ENCODE assay signal across 8 cellular contexts in the genomic region with DNA sequence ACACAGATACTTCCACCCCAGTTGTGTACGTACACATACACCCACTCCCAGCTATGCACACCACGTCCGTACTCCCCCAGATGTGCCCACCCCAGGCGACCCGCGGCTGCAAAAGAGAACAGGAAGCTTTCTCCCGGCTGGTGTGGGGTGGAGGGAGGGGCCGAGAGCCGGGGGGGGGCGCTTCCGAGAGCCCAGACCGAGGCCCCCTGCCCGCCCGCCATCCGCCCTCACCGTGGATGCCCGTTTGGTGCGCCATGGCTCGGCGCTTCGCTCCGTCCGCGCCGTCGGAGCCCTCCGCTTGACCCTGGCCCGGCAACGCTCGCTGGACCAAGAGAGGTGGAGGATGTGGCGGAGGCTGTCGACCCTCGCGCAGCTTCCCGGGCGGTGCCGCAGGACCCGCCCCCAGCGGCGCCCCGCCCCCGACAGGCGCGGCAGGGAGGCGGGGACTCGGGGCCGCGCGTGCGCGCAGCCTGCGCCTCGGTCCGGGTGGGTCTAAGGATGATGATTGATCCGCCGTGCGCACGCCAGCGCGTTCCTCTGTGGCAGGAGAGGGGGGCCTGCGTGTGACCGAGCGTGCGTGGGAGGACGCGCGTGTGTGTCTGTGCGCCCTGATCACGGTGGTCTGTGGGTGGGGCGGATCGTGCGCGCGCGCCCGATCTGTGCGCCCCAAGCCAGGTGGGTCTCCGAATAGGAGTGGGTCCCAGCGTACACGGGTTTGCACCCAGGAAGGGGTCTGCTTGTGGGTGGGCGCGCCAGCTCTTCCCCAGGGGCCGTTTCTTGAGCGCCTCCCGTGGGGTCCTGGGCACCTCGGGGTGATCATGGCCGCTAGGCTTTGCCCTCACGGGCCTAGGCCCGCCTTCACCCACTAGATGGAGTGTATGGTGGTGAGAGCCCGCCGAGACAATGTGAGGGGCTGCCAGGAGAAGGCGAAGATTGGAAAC. TPM values are rescaled to one million over a fixed set of nuclear protein-coding genes. Genes with fewer than 3 reads are reported as not detected.
A peak's percentile ranks its signal among the peaks of the same experiment; 100 is the strongest.
DNase-seq lines count a peak whose midpoint lies in the region; ATAC-seq, FAIRE-seq and TF ChIP-seq lines count a peak whose summit lies in the region.

Gene TWF2, minus strand, starts transcription at position 398 of the 941 bp plus-strand sequence. Its CDS starts 142 bp downstream, at position 256.

- H3K36me3 ChIP-seq in pancreas (no peaks in the 10 kb centered on the region), thyroid gland (no peaks in the 10 kb centered on the region)

- H3K4me1 ChIP-seq in pancreas: peaks cover 11 to 26% (median 25%) of the 10 kb centered on the region in 3 donors
- peaks cover 24 to 37% of the 10 kb centered on the region in 2 donors for H3K4me1 ChIP-seq in thyroid gland

- TF ChIP-seq POLR2A in thyroid gland (IDR thresholded peaks at IDR 0.05): peak in 1 of 2 donors; percentile 83

- WGBS in pancreas, 2 donors: 1% methylated on average over 76 to 92 of the region's 92 CpGs
- WGBS in thyroid gland, 2 donors: 1% methylated on average over 15 to 24 of the region's 92 CpGs

- H3K36me3 Mint-ChIP-seq in activated naive CD8-positive, alpha-beta T cell: no peaks in the 10 kb centered on the region

- H3K27me3 ChIP-seq in pancreas (no peaks in the 10 kb centered on the region), thyroid gland (no peaks in the 10 kb centered on the region)

- no peaks in the 10 kb centered on the region for H3K9me3 Mint-ChIP-seq in activated naive CD8-positive, alpha-beta T cell (ENCODE audit: low read depth)

- ATAC-seq in GM21528 (IDR thresholded peaks at IDR 0.05; ENCODE audit: low FRiP score, unreplicated experiment) (peak; percentile 64), pancreas (peak; percentile 83 to 91 (median 87))

- H3K27ac ChIP-seq in pancreas (peak within 1 kb of the TSS; percentile 69 to 89 (median 76)), thyroid gland (peak within 1 kb of the TSS; percentile 72 to 90 (median 84))

- H3K4me3 ChIP-seq in Jurkat, Clone E6-1 (ENCODE audit: low read length): peak within 1 kb of the TSS; percentile 76
- H3K4me3 ChIP-seq in pancreas (peak within 1 kb of the TSS; percentile 61 to 97 (median 77)), thyroid gland (replicated peaks in 1 of 3) (peak within 1 kb of the TSS; percentile 86 to 97 (median 93))

- DNase-seq in ELR (ENCODE audit: low read depth) (peak; percentile 83), SKM-1 treated with dmso at 0.1 percent for 144 hours (lab: John Stamatoyannopoulos, UW; ENCODE audit: unreplicated experiment) (peak; percentile 63), head of caudate nucleus (peak; percentile 75 to 95 (median 89)), pancreas (peak; percentile 61 to 88 (median 76)), thyroid gland (peak; percentile 68 to 72)
- DNase-seq in Jurkat, Clone E6-1 (ENCODE audit: low read depth, low spot score): peak; percentile 62

- no peak for FAIRE-seq in pancreas (lab: Jason Lieb, UNC)

- no peaks in the 10 kb centered on the region for H3K9me3 ChIP-seq in pancreas
- no peaks in the 10 kb centered on the region for H3K9me3 ChIP-seq in thyroid gland

- peaks cover 76% of the 10 kb centered on the region for H3K4me1 Mint-ChIP-seq in activated naive CD8-positive, alpha-beta T cell (ENCODE audit: low read depth)

- intact Hi-C loops in head of caudate nucleus (cut with DNase I): loop anchor here (5.0 kb wide), 2 partner anchors 38 to 42 kb away; partner anchors contain the start of genes ALAS1 and WDR82
- intact Hi-C loops in pancreas (cut with DNase I): no loop called here
- intact Hi-C loops in thyroid gland (cut with DNase I): loop anchor here (5.0 to 10.0 kb wide), 3 partner anchors 38 to 166 kb away; partner anchors contain the start of gene WDR82

- no peaks in the 10 kb centered on the region for H3K27me3 Mint-ChIP-seq in activated naive CD8-positive, alpha-beta T cell

- H3K27ac Mint-ChIP-seq in activated naive CD8-positive, alpha-beta T cell: peak within 1 kb of the TSS; percentile 95

- peak within 1 kb of the TSS; percentile 99 for H3K4me3 Mint-ChIP-seq in activated naive CD8-positive, alpha-beta T cell

- TF ChIP-seq CTCF in pancreas (IDR thresholded peaks at IDR 0.05) (peak in 1 of 4 donors; percentile 17), thyroid gland (IDR thresholded peaks at IDR 0.05) (peak in 5 of 6 experiments; percentile 9 to 45 (median 35))

RNA-seq across cellular contexts. Expression of gene TWF2, which starts in this region (rescaled TPM):
- 67.7 TPM for polyA plus RNA-seq in Jurkat, Clone E6-1 (2012; ENCODE audit: insufficient read depth, insufficient read length)
- total RNA-seq in pancreas (10 to 100 TPM in 4 of 6 donors, 1 to 10 TPM in 2; 8.9 to 26.8 (median 11.3) TPM), thyroid gland (10 to 100 TPM; 28.3 to 61.1 (median 50.4) TPM)
- polyA plus RNA-seq in pancreas: 10 to 100 TPM; 12.9 to 15.9 TPM

Comparison
In these comparisons a context has a peak if more than half of its experiments do, and no peak if none do; other contexts are left out.
1. Peak in every context shown above with its lines: DNase-seq, ATAC-seq, H3K4me3 ChIP-seq and H3K27ac ChIP-seq.
2. intact Hi-C loops: an anchor here in head of caudate nucleus (5.0 kb wide) and thyroid gland (5.0 to 10.0 kb wide); none called in pancreas.